ENCODE assay signal across 11 cellular contexts in the genomic region with DNA sequence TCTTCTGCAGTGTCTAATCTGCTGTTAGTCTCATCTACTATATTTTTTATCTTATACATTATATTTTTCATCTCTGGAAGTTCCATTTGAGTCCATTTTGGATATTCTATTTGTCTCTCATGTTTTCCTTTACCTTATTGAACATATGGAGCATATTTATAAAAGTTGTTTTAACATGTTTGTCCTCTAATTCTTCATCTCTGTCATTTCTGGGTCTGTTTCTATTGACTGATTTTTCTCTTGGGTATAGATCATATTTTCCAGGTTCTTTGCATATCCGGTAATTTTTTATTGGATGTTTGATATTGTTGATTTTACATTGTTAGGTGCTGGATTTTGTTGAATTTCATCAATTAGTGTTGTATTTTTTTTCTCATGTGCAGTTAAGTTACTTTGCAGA. TPM values are rescaled to one million over a fixed set of nuclear protein-coding genes. Genes with fewer than 3 reads are reported as not detected.
"Had no signal": no experiment of that assay in that cellular context is flagged by ENCODE, and none has a peak within 500 bp of the region (broad histone marks: within the 10 kb centered on the region; RNA-seq: fewer than 3 reads in every experiment).

No MANE protein-coding gene starts in this region.

- H3K9me3 ChIP-seq: HAP-1 had no signal

- DNase-seq: GM23248, GOT3, H7, H9, HCEC 1CT, HFFc6 had no signal

- H3K4me3 ChIP-seq: GM23248, GM23338, HAP-1 had no signal

- FAIRE-seq: H1, H54 had no signal

- H3K36me3 ChIP-seq: HAP-1 had no signal

- H3K4me1 ChIP-seq: HAP-1 had no signal

- H3K27ac ChIP-seq: GM23248 had no signal

RNA-seq across cellular contexts. Expression of a gene that starts 42.5 kb away (rescaled TPM):
- total RNA-seq: GM23248, GM23338, H1, H4, H9, HFFc6 had no signal
